8 cellular contexts compared by ENCODE assay signal in genomic region chr2:218671654-218672566, GRCh38. TPM values are rescaled to one million over a fixed set of nuclear protein-coding genes. Genes with fewer than 3 reads are reported as not detected.
DNase-seq lines count a peak whose midpoint lies in the region; TF ChIP-seq lines count a peak whose summit lies in the region.

RNF25 (minus strand) TSS chr2:218672002; CDS start chr2:218671970, 32 bp downstream.
A gene with protein sequence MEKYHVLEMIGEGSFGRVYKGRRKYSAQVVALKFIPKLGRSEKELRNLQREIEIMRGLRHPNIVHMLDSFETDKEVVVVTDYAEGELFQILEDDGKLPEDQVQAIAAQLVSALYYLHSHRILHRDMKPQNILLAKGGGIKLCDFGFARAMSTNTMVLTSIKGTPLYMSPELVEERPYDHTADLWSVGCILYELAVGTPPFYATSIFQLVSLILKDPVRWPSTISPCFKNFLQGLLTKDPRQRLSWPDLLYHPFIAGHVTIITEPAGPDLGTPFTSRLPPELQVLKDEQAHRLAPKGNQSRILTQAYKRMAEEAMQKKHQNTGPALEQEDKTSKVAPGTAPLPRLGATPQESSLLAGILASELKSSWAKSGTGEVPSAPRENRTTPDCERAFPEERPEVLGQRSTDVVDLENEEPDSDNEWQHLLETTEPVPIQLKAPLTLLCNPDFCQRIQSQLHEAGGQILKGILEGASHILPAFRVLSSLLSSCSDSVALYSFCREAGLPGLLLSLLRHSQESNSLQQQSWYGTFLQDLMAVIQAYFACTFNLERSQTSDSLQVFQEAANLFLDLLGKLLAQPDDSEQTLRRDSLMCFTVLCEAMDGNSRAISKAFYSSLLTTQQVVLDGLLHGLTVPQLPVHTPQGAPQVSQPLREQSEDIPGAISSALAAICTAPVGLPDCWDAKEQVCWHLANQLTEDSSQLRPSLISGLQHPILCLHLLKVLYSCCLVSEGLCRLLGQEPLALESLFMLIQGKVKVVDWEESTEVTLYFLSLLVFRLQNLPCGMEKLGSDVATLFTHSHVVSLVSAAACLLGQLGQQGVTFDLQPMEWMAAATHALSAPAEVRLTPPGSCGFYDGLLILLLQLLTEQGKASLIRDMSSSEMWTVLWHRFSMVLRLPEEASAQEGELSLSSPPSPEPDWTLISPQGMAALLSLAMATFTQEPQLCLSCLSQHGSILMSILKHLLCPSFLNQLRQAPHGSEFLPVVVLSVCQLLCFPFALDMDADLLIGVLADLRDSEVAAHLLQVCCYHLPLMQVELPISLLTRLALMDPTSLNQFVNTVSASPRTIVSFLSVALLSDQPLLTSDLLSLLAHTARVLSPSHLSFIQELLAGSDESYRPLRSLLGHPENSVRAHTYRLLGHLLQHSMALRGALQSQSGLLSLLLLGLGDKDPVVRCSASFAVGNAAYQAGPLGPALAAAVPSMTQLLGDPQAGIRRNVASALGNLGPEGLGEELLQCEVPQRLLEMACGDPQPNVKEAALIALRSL (N-terminal part only) (plus strand): TSS chr2:218672086. CDS start chr2:218672830, 744 bp downstream.

- H3K79me2 ChIP-seq in SK-N-SH (ENCODE audit: insufficient read depth), result peaks cover 33% of the 10 kb centered on the region

- peaks cover 34 to 44% of the 10 kb centered on the region in 2 experiments for H3K36me3 ChIP-seq in SK-N-SH (replicated peaks in 1 of 2; ENCODE audit: control insufficient read depth in 1 of 2, insufficient read depth in 2 of 2, low read length in 1 of 2)

- peaks cover 6% of the 10 kb centered on the region for H3K27me3 Mint-ChIP-seq in activated naive CD4-positive, alpha-beta T cell treated with anti-CD3 and anti-CD28 coated beads, Interleukin-2, amount 10 ng/mL, durations not matched to agents 7 days and 5 days

- peaks cover 8 to 11% of the 10 kb centered on the region in 2 experiments; a peak in 3 of 4 replicates for H3K4me1 ChIP-seq in SK-N-SH (ENCODE audit: control insufficient read depth in 1 of 2, insufficient read depth in 2 of 2, low read depth in 1 of 2, low read length in 1 of 2)

- no peaks in the 10 kb centered on the region for H3K9me3 ChIP-seq in SK-N-SH

- H3K27ac ChIP-seq in SK-N-SH (ENCODE audit: low read depth in 2 of 2, low read length in 1 of 2), result peak within 1 kb of the TSS; percentile 76 to 94

- CTCF ChIA-PET in HEK293T (lab: Yijun Ruan, JAX), result interaction anchor here (0.5 to 1.7 kb wide), 6 partner anchors 12 to 176 kb away, joined by 3 to 7 read pairs (median 4); partner anchors contain the start of genes BCS1L and ZNF142
- CTCF ChIA-PET in SK-N-SH (lab: Yijun Ruan, JAX), result interaction anchor here (0.7 to 6.5 kb wide), 11 partner anchors 10 to 215 kb away, joined by 3 to 36 read pairs (median 5); partner anchors contain the start of genes BCS1L, TTLL4 and ZNF142
- CTCF ChIA-PET in activated naive CD4-positive, alpha-beta T cell treated with anti-CD3 and anti-CD28 coated beads, Interleukin-2, amount 10 ng/mL, durations not matched to agents 7 days and 5 days (lab: Charles Lee), result interaction anchor here (0.9 to 3.1 kb wide), 5 partner anchors 14 to 176 kb away, joined by 3 to 14 read pairs (median 3); partner anchors contain the start of genes BCS1L, TTLL4 and ZNF142

- no peaks in the 10 kb centered on the region for H3K9me2 ChIP-seq in SK-N-SH

- no peaks in the 10 kb centered on the region for H3K9me3 Mint-ChIP-seq in activated naive CD4-positive, alpha-beta T cell treated with anti-CD3 and anti-CD28 coated beads, Interleukin-2, amount 10 ng/mL, durations not matched to agents 7 days and 5 days

- no peaks in the 10 kb centered on the region for H3K27me3 ChIP-seq in SK-N-SH (ENCODE audit: insufficient read depth)

- peak within 1 kb of the TSS; percentile 94 to 97 for H3K4me3 ChIP-seq in SK-N-SH (ENCODE audit: low read depth in 2 of 2, low read length in 1 of 2)

- no peak for TF ChIP-seq RAD21 in SK-N-SH (IDR thresholded peaks at IDR 0.05; ENCODE audit: low read length)

- H3K27ac Mint-ChIP-seq in activated naive CD4-positive, alpha-beta T cell treated with anti-CD3 and anti-CD28 coated beads, Interleukin-2, amount 10 ng/mL, durations not matched to agents 7 days and 5 days, result peak within 1 kb of the TSS; percentile 80

- DNase-seq in GM04503 (ENCODE audit: low read depth) (peak; percentile 70), HEK293T (ENCODE audit: extremely low spot score) (peak; percentile 94), MV-4-11 (lab: John Stamatoyannopoulos, UW) (peak; percentile 76), SK-N-SH (peak; percentile 91), germinal center (ENCODE audit: low spot score) (peak; percentile 89), nucleus accumbens (lab: John Stamatoyannopoulos, UW) (peak in 55 of 56 donors; percentile 35 to 93 (median 84)), superior temporal gyrus (ENCODE audit: extremely low spot score) (peak; percentile 92)
- peak; percentile 90 for DNase-seq in activated naive CD4-positive, alpha-beta T cell treated with anti-CD3 and anti-CD28 coated beads, Interleukin-2, amount 10 ng/mL, durations not matched to agents 7 days and 5 days

- H2AFZ ChIP-seq in SK-N-SH (ENCODE audit: low read depth), result peak within 1 kb of the TSS; percentile 94

- peaks cover 17% of the 10 kb centered on the region for H3K36me3 Mint-ChIP-seq in activated naive CD4-positive, alpha-beta T cell treated with anti-CD3 and anti-CD28 coated beads, Interleukin-2, amount 10 ng/mL, durations not matched to agents 7 days and 5 days

- H3K4me3 Mint-ChIP-seq in activated naive CD4-positive, alpha-beta T cell treated with anti-CD3 and anti-CD28 coated beads, Interleukin-2, amount 10 ng/mL, durations not matched to agents 7 days and 5 days, result peak within 1 kb of the TSS; percentile 96

- peaks cover 24% of the 10 kb centered on the region for H3K4me1 Mint-ChIP-seq in activated naive CD4-positive, alpha-beta T cell treated with anti-CD3 and anti-CD28 coated beads, Interleukin-2, amount 10 ng/mL, durations not matched to agents 7 days and 5 days

- POLR2A ChIA-PET in HEK293T (lab: Yijun Ruan, JAX) (interaction anchor here (0.9 to 4.1 kb wide), 7 partner anchors 9 to 64 kb away, joined by 3 to 39 read pairs (median 3); partner anchors contain the start of genes BCS1L, PLCD4 and ZNF142), SK-N-SH (lab: Yijun Ruan, JAX) (interaction anchor here (1.0 to 2.5 kb wide), 6 partner anchors 10 to 265 kb away, joined by 3 to 28 read pairs (median 4); partner anchors contain the start of genes BCS1L, PLCD4 and ZNF142)

- no peak for TF ChIP-seq CTCF in SK-N-SH (IDR thresholded peaks at IDR 0.05)

- 1% methylated on average over 49 of the region's 49 CpGs for WGBS in SK-N-SH (ENCODE audit: low lambda C conversion rate)

- peak within 1 kb of the TSS; percentile 87 for H3K9ac ChIP-seq in SK-N-SH

- H4K20me1 ChIP-seq in SK-N-SH (ENCODE audit: insufficient read depth), result no peaks in the 10 kb centered on the region; the same call in 1 of the 2 replicates

- peaks cover 11% of the 10 kb centered on the region for H3F3A ChIP-seq in SK-N-SH (replicated peaks; ENCODE audit: insufficient read depth)

- no peak; a peak in 1 of 4 replicates for TF ChIP-seq EP300 in SK-N-SH (IDR thresholded peaks at IDR 0.05; ENCODE audit: borderline replicate concordance in 1 of 2, low read depth in 1 of 2, low read length in 1 of 2)

- H3K4me2 ChIP-seq in SK-N-SH, result peak within 1 kb of the TSS; percentile 94

TF ChIP-seq in HEK293T, 16 proteins besides CTCF, POLR2A, EP300 and RAD21:
- no peak for TF ChIP-seq LEF1 (IDR thresholded peaks at IDR 0.05; ENCODE audit: borderline replicate concordance)
- peak; percentile 44; the same call in 1 of the 2 replicates for TF ChIP-seq ELF4 (IDR thresholded peaks at IDR 0.05)
- TF ChIP-seq, protein P1, sequence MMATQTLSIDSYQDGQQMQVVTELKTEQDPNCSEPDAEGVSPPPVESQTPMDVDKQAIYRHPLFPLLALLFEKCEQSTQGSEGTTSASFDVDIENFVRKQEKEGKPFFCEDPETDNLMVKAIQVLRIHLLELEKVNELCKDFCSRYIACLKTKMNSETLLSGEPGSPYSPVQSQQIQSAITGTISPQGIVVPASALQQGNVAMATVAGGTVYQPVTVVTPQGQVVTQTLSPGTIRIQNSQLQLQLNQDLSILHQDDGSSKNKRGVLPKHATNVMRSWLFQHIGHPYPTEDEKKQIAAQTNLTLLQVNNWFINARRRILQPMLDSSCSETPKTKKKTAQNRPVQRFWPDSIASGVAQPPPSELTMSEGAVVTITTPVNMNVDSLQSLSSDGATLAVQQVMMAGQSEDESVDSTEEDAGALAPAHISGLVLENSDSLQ (IDR thresholded peaks at IDR 0.05), result peak; percentile 35; the same call in 1 of the 2 replicates
TF ChIP-seq in HEK293T: peak in this region for 2.

TF ChIP-seq in SK-N-SH, 30 proteins besides CTCF, POLR2A, EP300 and RAD21 (continues in another document):
- TF ChIP-seq REST (IDR thresholded peaks at IDR 0.05; ENCODE audit: low read depth, low read length), result no peak
- TF ChIP-seq FOXM1 (IDR thresholded peaks at IDR 0.05; ENCODE audit: low read depth), result no peak
- TF ChIP-seq MXI1 (IDR thresholded peaks at IDR 0.05; ENCODE audit: low read depth, low read length), result peak; percentile 96

RNA-seq across cellular contexts. Expression of gene RNF25, which starts in this region (rescaled TPM):
- 72.2 and 90.6 TPM in 2 replicates for polyA plus RNA-seq in SK-N-SH (2012; rRNA removed)
- polyA plus RNA-seq in SK-N-SH (2012; cell fraction: cytosol; rRNA removed), result 40.6 and 56.8 TPM in 2 replicates
- polyA plus RNA-seq in SK-N-SH (2012; cell fraction: nucleus; rRNA removed), result 101 and 132 TPM in 2 replicates

RNA-seq across cellular contexts. Expression of the second gene that starts in this region (rescaled TPM):
- 53.5 and 83.2 TPM in 2 replicates for polyA plus RNA-seq in SK-N-SH (2012; rRNA removed)
- polyA plus RNA-seq in SK-N-SH (2012; cell fraction: cytosol; rRNA removed), result 13.9 and 17.0 TPM in 2 replicates
- 429 and 437 TPM in 2 replicates for polyA plus RNA-seq in SK-N-SH (2012; cell fraction: nucleus; rRNA removed)

Comparison
In these comparisons a context has a peak if more than half of its experiments do, and no peak if none do; other contexts are left out.
1. Peak in every context shown above with its lines: DNase-seq, H3K4me3 ChIP-seq and H3K27ac ChIP-seq.